ENCODE assay signal across 15 cellular contexts in genomic region chrX:154718607-154719006, GRCh38. TPM values are rescaled to one million over a fixed set of nuclear protein-coding genes. Genes with fewer than 3 reads are reported as not detected.
DNase-seq lines count a peak whose midpoint lies in the region; ATAC-seq and TF ChIP-seq lines count a peak whose summit lies in the region.
"Had no signal": no experiment of that assay in that cellular context is flagged by ENCODE, and none has a peak within 500 bp of the region (broad histone marks: within the 10 kb centered on the region; RNA-seq: fewer than 3 reads in every experiment).

No MANE protein-coding gene starts in this region.

- H3K9me3 Mint-ChIP-seq in dendritic cell treated with granulocyte-macrophage colony-stimulating factor and Interleukin-4, amounts not matched to agents 40 ng/mL and 50 ng/mL, for 4 days, result no peaks in the 10 kb centered on the region
- H3K9me3 Mint-ChIP-seq: type B pancreatic cell had no signal

- peaks cover 0 to 69% (median 46%) of the 10 kb centered on the region in 9 donors for H3K4me1 ChIP-seq in heart right ventricle
- no peaks in the 10 kb centered on the region for H3K4me1 ChIP-seq in Peyer's patch
- H3K4me1 ChIP-seq in thymus (ENCODE audit: control insufficient read depth, insufficient read depth, low read length), result peaks cover 15% of the 10 kb centered on the region
- H3K4me1 ChIP-seq: ascending aorta had no signal

- no peaks in the 10 kb centered on the region for H3K27me3 Mint-ChIP-seq in dendritic cell treated with granulocyte-macrophage colony-stimulating factor and Interleukin-4, amounts not matched to agents 40 ng/mL and 50 ng/mL, for 4 days

- H3K27ac ChIP-seq in heart right ventricle, result peak overlapping the region in 7 of 10 donors; percentile 7 to 81 (median 58)
- peak overlapping the region; percentile 14 to 32 (median 21) for H3K27ac ChIP-seq in Peyer's patch
- peak overlapping the region; percentile 42 for H3K27ac ChIP-seq in thymus (ENCODE audit: low read depth)
- H3K27ac ChIP-seq: ascending aorta, C4-2B, parathyroid adenoma had no signal

- H3K4me3 Mint-ChIP-seq in dendritic cell treated with granulocyte-macrophage colony-stimulating factor and Interleukin-4, amounts not matched to agents 40 ng/mL and 50 ng/mL, for 4 days, result peak overlapping the region; percentile 67
- H3K4me3 Mint-ChIP-seq: type B pancreatic cell had no signal

- intact Hi-C loops in heart right ventricle (cut with DNase I) (loop anchor here in 1 of 10 donors (5.0 kb wide), 1 partner anchor 34 kb away; the partner anchor contains the start of gene GAB3), Right ventricle myocardium superior (cut with DNase I) (no loop called here)
- intact Hi-C loops in dendritic cell treated with granulocyte-macrophage colony-stimulating factor and Interleukin-4, amounts not matched to agents 40 ng/mL and 50 ng/mL, for 4 days (cut with micrococcal nuclease), result no loop called here

- peak overlapping the region; percentile 88 for H3K27ac Mint-ChIP-seq in dendritic cell treated with granulocyte-macrophage colony-stimulating factor and Interleukin-4, amounts not matched to agents 40 ng/mL and 50 ng/mL, for 4 days
- H3K27ac Mint-ChIP-seq: type B pancreatic cell had no signal

- H3K27me3 ChIP-seq in heart right ventricle, result no peaks in the 10 kb centered on the region
- no peaks in the 10 kb centered on the region for H3K27me3 ChIP-seq in Peyer's patch
- H3K27me3 ChIP-seq in thymus (ENCODE audit: control insufficient read depth, insufficient read depth), result no peaks in the 10 kb centered on the region
- H3K27me3 ChIP-seq: ascending aorta had no signal

- H3K9me3 ChIP-seq in heart right ventricle, result peaks cover 0 to 6% (median 0%) of the 10 kb centered on the region in 11 donors
- no peaks in the 10 kb centered on the region for H3K9me3 ChIP-seq in Peyer's patch
- no peaks in the 10 kb centered on the region for H3K9me3 ChIP-seq in thymus (ENCODE audit: control insufficient read depth)
- H3K9me3 ChIP-seq: ascending aorta had no signal

- no peak for TF ChIP-seq CTCF in heart right ventricle (IDR thresholded peaks at IDR 0.05)
- TF ChIP-seq CTCF in Peyer's patch (IDR thresholded peaks at IDR 0.05), result no peak

- TF ChIP-seq POLR2A in Peyer's patch (IDR thresholded peaks at IDR 0.05), result no peak

- H3K4me1 Mint-ChIP-seq in dendritic cell treated with granulocyte-macrophage colony-stimulating factor and Interleukin-4, amounts not matched to agents 40 ng/mL and 50 ng/mL, for 4 days (ENCODE audit: low read depth), result peaks cover 45% of the 10 kb centered on the region

- peak in 4 of 8 donors; percentile 16 to 35 (median 26) for ATAC-seq in heart right ventricle
- ATAC-seq in Right ventricle myocardium superior (ENCODE audit: poor library complexity), result no peak
- ATAC-seq in GM18502 (IDR thresholded peaks at IDR 0.05; ENCODE audit: poor library complexity, unreplicated experiment), result no peak

- H3K4me3 ChIP-seq in heart right ventricle, result no peak overlapping the region
- H3K4me3 ChIP-seq in Peyer's patch, result no peak overlapping the region
- no peak overlapping the region for H3K4me3 ChIP-seq in thymus (ENCODE audit: low read length)
- H3K4me3 ChIP-seq: ascending aorta had no signal

- DNase-seq in heart right ventricle (no peak), Right ventricle myocardium superior (no peak), Peyer's patch (no peak), kidney glomerular epithelial cell (lab: John Stamatoyannopoulos, UW) (no peak), NCI-H146 (lab: John Stamatoyannopoulos, UW) (no peak)
- DNase-seq: MM.1S; NK-92 treated with Interleukin-12 subunit alpha and Interleukin-12 subunit beta, amount 100 ng/mL, for 24 hours had no signal

- H3K36me3 ChIP-seq in heart right ventricle (peaks cover 0 to 15% (median 0%) of the 10 kb centered on the region in 9 donors), Peyer's patch (no peaks in the 10 kb centered on the region), thymus (ENCODE audit: control insufficient read depth, insufficient read depth) (no peaks in the 10 kb centered on the region)
- H3K36me3 ChIP-seq: ascending aorta had no signal

- peaks cover 44% of the 10 kb centered on the region for H3K36me3 Mint-ChIP-seq in dendritic cell treated with granulocyte-macrophage colony-stimulating factor and Interleukin-4, amounts not matched to agents 40 ng/mL and 50 ng/mL, for 4 days (ENCODE audit: low read depth)
- H3K36me3 Mint-ChIP-seq: type B pancreatic cell had no signal

- 57 to 65% methylated on average over 1 of the region's 1 CpG for WGBS in heart right ventricle, 2 donors
- whole genome bisulfite sequencing in thymus, result 47% methylated on average over 1 of the region's 1 CpG

RNA-seq across cellular contexts. Expression of gene GAB3, which starts 32.3 kb away (rescaled TPM):
- total RNA-seq in heart right ventricle, result 10 to 100 TPM; 13.6 to 32.1 (median 22.0) TPM
- polyA plus RNA-seq in heart right ventricle, result 10 to 100 TPM in 1 of 2 donors, 1 to 10 TPM in 1; 5.9 to 25.2 TPM
- 11.9 TPM for total RNA-seq in Right ventricle myocardium superior
- 1 to 10 TPM; 3.5 to 7.4 (median 5.0) TPM for total RNA-seq in Peyer's patch
- 5.0 TPM for polyA plus RNA-seq in thymus
- total RNA-seq: epithelial cell of proximal tubule had no signal

RNA-seq across cellular contexts. Expression of gene DKC1, which starts 44.1 kb away (rescaled TPM):
- total RNA-seq in heart right ventricle (10 to 100 TPM; 18.8 to 31.9 (median 26.6) TPM), Right ventricle myocardium superior (21.2 TPM), Peyer's patch (100 to 1,000 TPM in 1 of 4 donors, 10 to 100 TPM in 3; 22.8 to 128 (median 39.0) TPM)
- polyA plus RNA-seq in heart right ventricle (10 to 100 TPM; 25.0 to 25.5 TPM), thymus (34.0 TPM)
